Comparison of ENCODE assay signal across 20 cellular contexts in genomic region chr11:27381238-27381666, GRCh38. TPM values are rescaled to one million over a fixed set of nuclear protein-coding genes. Genes with fewer than 3 reads are reported as not detected.
A peak's percentile ranks its signal among the peaks of the same experiment; 100 is the strongest.
DNase-seq lines count a peak whose midpoint lies in the region; ATAC-seq, FAIRE-seq and TF ChIP-seq lines count a peak whose summit lies in the region.
"Had no signal": no experiment of that assay in that cellular context is flagged by ENCODE, and none has a peak within 500 bp of the region (broad histone marks: within the 10 kb centered on the region; RNA-seq: fewer than 3 reads in every experiment).

No MANE protein-coding gene starts in this region.

- TF ChIP-seq CTCF in KMS-11 (conservative IDR thresholded peaks at IDR 0.05; ENCODE audit: low read depth, low read length), result no peak
- TF ChIP-seq CTCF in stomach (IDR thresholded peaks at IDR 0.05), result no peak
- TF ChIP-seq CTCF in esophagus muscularis mucosa (IDR thresholded peaks at IDR 0.05), result no peak
- no peak for TF ChIP-seq CTCF in endodermal cell (conservative IDR thresholded peaks at IDR 0.05)

- no peak overlapping the region for H3K27ac Mint-ChIP-seq in endodermal cell
- H3K27ac Mint-ChIP-seq: HFFc6; stimulated activated memory B cell treated with anti-CD40 and anti-IgM and Interleukin-4, amounts not matched to agents 10 μg/mL and 1 μg/mL and 100 μg/mL, for 72 hours had no signal

- H3K9me3 ChIP-seq in stomach, result no peaks in the 10 kb centered on the region
- no peaks in the 10 kb centered on the region for H3K9me3 ChIP-seq in esophagus muscularis mucosa
- no peaks in the 10 kb centered on the region for H3K9me3 ChIP-seq in endodermal cell (ENCODE audit: control insufficient read depth, low read length)
- H3K9me3 ChIP-seq: thoracic aorta had no signal

- H3K4me2 ChIP-seq in KMS-11, result peak overlapping the region; percentile 53; the same call in 1 of the 2 replicates

- intact Hi-C loops in stomach (cut with DNase I; ENCODE audit: low total_unique reads), result no loop called here
- intact Hi-C loops in esophagus muscularis mucosa (cut with DNase I), result no loop called here

- TF ChIP-seq POLR2A in stomach (IDR thresholded peaks at IDR 0.05) (no peak), esophagus muscularis mucosa (IDR thresholded peaks at IDR 0.05; ENCODE audit: low read depth) (no peak)

- peaks cover 61% of the 10 kb centered on the region for H3K36me3 Mint-ChIP-seq in endodermal cell (ENCODE audit: low read depth)

- 69 to 91% (median 86%) methylated on average over 5 of the region's 5 CpGs for WGBS in stomach, 5 donors
- 89% methylated on average over 5 of the region's 5 CpGs for WGBS in esophagus muscularis mucosa
- WGBS in endodermal cell (ENCODE audit: insufficient coverage in 1 of 2, insufficient read length in 1 of 2), 2 experiments, result 85 to 90% methylated on average over 2 to 5 of the region's 5 CpGs

- FAIRE-seq in GM18507 (lab: Jason Lieb, UNC), result peak; percentile 35
- FAIRE-seq: keratinocyte had no signal

- no peaks in the 10 kb centered on the region for H3K27me3 ChIP-seq in KMS-11 (ENCODE audit: insufficient read depth, low read depth)
- H3K27me3 ChIP-seq in stomach, result no peaks in the 10 kb centered on the region
- H3K27me3 ChIP-seq in esophagus muscularis mucosa, result no peaks in the 10 kb centered on the region
- no peaks in the 10 kb centered on the region for H3K27me3 ChIP-seq in endodermal cell (ENCODE audit: control insufficient read depth, insufficient read depth, low read length, poor library complexity, severe bottlenecking)

- no peaks in the 10 kb centered on the region for H3K9me3 Mint-ChIP-seq in endodermal cell
- H3K9me3 Mint-ChIP-seq: CD4-positive, CD25-positive, alpha-beta regulatory T cell; HFFc6; stimulated activated memory B cell treated with anti-CD40 and anti-IgM and Interleukin-4, amounts not matched to agents 10 μg/mL and 1 μg/mL and 100 μg/mL, for 72 hours had no signal

- no peak for DNase-seq in GM18507 (ENCODE audit: extremely low spot score, insufficient read length, low read depth)
- DNase-seq in mucosa of gallbladder (ENCODE audit: low spot score), result peak; percentile 34
- DNase-seq in stomach, result no peak
- no peak for DNase-seq in esophagus muscularis mucosa (ENCODE audit: extremely low spot score)
- no peak for DNase-seq in endodermal cell
- DNase-seq in OCI-M1 (lab: John Stamatoyannopoulos, UW), result no peak
- DNase-seq: activated CD4-positive, alpha-beta T cell treated with anti-CD3 and anti-CD28 coated beads, Interleukin-2, amount 50 U/mL, for 48 hours; CD4-positive, CD25-positive, alpha-beta regulatory T cell; dermis blood vessel endothelial cell; HFFc6; hippocampal formation; KG1; NCI-H1048; NCI-H2081; stimulated activated CD4-positive, alpha-beta T cell treated with anti-CD3 and anti-CD28 coated beads, Interleukin-1b, Interleukin-23, amount 100 ng/mL, for 48 hours had no signal

- peaks cover 66% of the 10 kb centered on the region for H3K4me1 ChIP-seq in KMS-11 (ENCODE audit: low read depth, poor library complexity, severe bottlenecking)
- peaks cover 0 to 5% (median 0%) of the 10 kb centered on the region in 4 donors for H3K4me1 ChIP-seq in stomach
- H3K4me1 ChIP-seq in esophagus muscularis mucosa, result no peaks in the 10 kb centered on the region
- no peaks in the 10 kb centered on the region for H3K4me1 ChIP-seq in endodermal cell (ENCODE audit: control insufficient read depth, insufficient read depth, low read length)

- no peaks in the 10 kb centered on the region for H4K20me1 ChIP-seq in KMS-11 (ENCODE audit: insufficient read depth)

- peak overlapping the region; percentile 21; the same call in 1 of the 2 replicates for H3K27ac ChIP-seq in KMS-11
- H3K27ac ChIP-seq in stomach, result no peak overlapping the region
- no peak overlapping the region for H3K27ac ChIP-seq in esophagus muscularis mucosa (replicated peaks in 1 of 4)
- no peak overlapping the region for H3K27ac ChIP-seq in endodermal cell (ENCODE audit: low read depth, low read length)
- H3K27ac ChIP-seq: thoracic aorta had no signal

- H3K4me3 ChIP-seq in KMS-11 (IDR thresholded peaks at IDR 0.05; ENCODE audit: insufficient read depth, low read depth, low read length), result no peak overlapping the region
- H3K4me3 ChIP-seq in stomach, result no peak overlapping the region
- H3K4me3 ChIP-seq in esophagus muscularis mucosa, result no peak overlapping the region
- no peak overlapping the region for H3K4me3 ChIP-seq in endodermal cell (ENCODE audit: low read length)
- H3K4me3 ChIP-seq: thoracic aorta had no signal

- no peaks in the 10 kb centered on the region for H3K27me3 Mint-ChIP-seq in endodermal cell (ENCODE audit: insufficient read depth)
- H3K27me3 Mint-ChIP-seq: stimulated activated memory B cell treated with anti-CD40 and anti-IgM and Interleukin-4, amounts not matched to agents 10 μg/mL and 1 μg/mL and 100 μg/mL, for 72 hours had no signal

- H3K36me3 ChIP-seq in KMS-11 (ENCODE audit: insufficient read depth) (no peaks in the 10 kb centered on the region), stomach (peaks cover 4 to 71% (median 64%) of the 10 kb centered on the region in 4 donors), esophagus muscularis mucosa (peaks cover 0 to 58% (median 27%) of the 10 kb centered on the region in 4 donors), endodermal cell (ENCODE audit: control insufficient read depth, insufficient read depth, low read length) (peaks cover 92% of the 10 kb centered on the region)

- TF ChIP-seq EP300 in stomach (IDR thresholded peaks at IDR 0.05), result no peak
- TF ChIP-seq EP300 in esophagus muscularis mucosa (IDR thresholded peaks at IDR 0.05), result no peak

- no peak overlapping the region for H3K9ac ChIP-seq in KMS-11
- no peak overlapping the region for H3K9ac ChIP-seq in endodermal cell (ENCODE audit: extremely low read depth, low read length, poor library complexity, severe bottlenecking)

- peaks cover 1% of the 10 kb centered on the region for H3K4me1 Mint-ChIP-seq in endodermal cell
- H3K4me1 Mint-ChIP-seq: stimulated activated memory B cell treated with anti-CD40 and anti-IgM and Interleukin-4, amounts not matched to agents 10 μg/mL and 1 μg/mL and 100 μg/mL, for 72 hours had no signal

- H3K4me3 Mint-ChIP-seq in endodermal cell, result no peak overlapping the region
- H3K4me3 Mint-ChIP-seq: CD4-positive, CD25-positive, alpha-beta regulatory T cell; HFFc6; stimulated activated memory B cell treated with anti-CD40 and anti-IgM and Interleukin-4, amounts not matched to agents 10 μg/mL and 1 μg/mL and 100 μg/mL, for 72 hours had no signal

- ATAC-seq in GM21423 (IDR thresholded peaks at IDR 0.05; ENCODE audit: unreplicated experiment), result peak; percentile 80
- ATAC-seq: stimulated activated memory B cell treated with anti-CD40 and anti-IgM and Interleukin-4, amounts not matched to agents 10 μg/mL and 1 μg/mL and 100 μg/mL, for 72 hours had no signal

- no peak overlapping the region for H2AFZ ChIP-seq in KMS-11 (ENCODE audit: low read depth)

- H3K79me2 ChIP-seq in KMS-11 (ENCODE audit: insufficient read depth, low read depth), result no peaks in the 10 kb centered on the region

RNA-seq across cellular contexts. Expression of gene CCDC34, which starts 18.2 kb away (rescaled TPM):
- total RNA-seq in mucosa of gallbladder (7.6 TPM), stomach (10 to 100 TPM in 1 of 5 donors, 1 to 10 TPM in 2, under 1 TPM in 1, not detected in 1; 0.89 to 65.8 (median 6.0) TPM), esophagus muscularis mucosa (1 to 10 TPM in 2 of 4 donors, under 1 TPM in 2; 0.83 to 1.5 (median 1.2) TPM), endodermal cell (10 to 100 TPM; 26.2 to 38.1 TPM)
- polyA plus RNA-seq in stomach, result 10 to 100 TPM in 2 of 3 donors, 1 to 10 TPM in 1; 7.0 to 25.2 (median 11.7) TPM
- 33.4 TPM for polyA plus RNA-seq in endodermal cell (2013, experiment 1 of 2)
- 34.7 TPM for polyA plus RNA-seq in endodermal cell (2013, experiment 2 of 2)
